ENCODE assay signal across 29 cellular contexts in the genomic region with DNA sequence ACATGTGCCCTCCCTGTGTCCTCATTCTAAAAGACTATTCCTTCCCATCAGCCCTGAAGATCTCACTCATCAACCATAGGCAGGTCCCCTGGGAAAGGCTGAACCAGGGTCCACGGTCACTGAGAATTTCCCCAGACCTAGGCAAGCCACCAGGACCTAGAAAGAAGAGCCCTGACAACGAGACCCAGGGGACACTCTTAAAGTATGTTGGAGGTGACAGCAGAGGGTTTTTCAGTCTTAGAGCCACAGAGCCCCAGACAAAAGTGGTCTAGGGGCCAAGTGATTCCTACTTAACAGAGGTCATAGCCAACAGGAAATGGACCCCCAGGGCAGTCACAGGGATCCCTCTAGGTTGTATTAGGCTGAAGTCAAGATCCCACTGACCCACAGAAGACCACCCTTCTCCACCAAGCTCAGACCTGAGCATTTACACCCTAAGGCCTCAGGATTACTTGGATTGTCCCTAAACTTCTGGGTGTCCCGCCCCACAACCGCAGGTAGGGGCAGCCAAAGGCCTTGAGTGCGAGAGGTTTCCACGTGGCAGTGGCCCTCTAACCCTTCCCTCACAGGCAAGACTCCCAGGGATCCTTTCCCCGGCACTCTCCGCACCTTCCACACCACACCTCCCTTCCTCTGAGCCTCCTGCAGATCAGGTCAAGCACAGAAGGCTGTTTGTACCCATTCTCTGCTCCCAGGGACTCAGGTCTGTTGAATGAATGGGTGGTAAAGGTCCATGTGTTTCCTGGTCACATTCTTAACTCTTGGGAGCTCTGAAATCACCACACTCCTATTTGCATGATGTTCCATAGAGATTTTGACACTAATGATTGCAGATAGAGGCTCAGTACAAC. TPM values are rescaled to one million over a fixed set of nuclear protein-coding genes. Genes with fewer than 3 reads are reported as not detected.
DNase-seq lines count a peak whose midpoint lies in the region; ATAC-seq and TF ChIP-seq lines count a peak whose summit lies in the region.
"Had no signal": no experiment of that assay in that cellular context is flagged by ENCODE, and none has a peak within 500 bp of the region (broad histone marks: within the 10 kb centered on the region; RNA-seq: fewer than 3 reads in every experiment).

No MANE protein-coding gene starts in this region.

- H3K36me3 ChIP-seq in body of pancreas (replicated peaks in 1 of 2; ENCODE audit: insufficient read depth in 1 of 2, low read depth in 2 of 2): no peaks in the 10 kb centered on the region
- no peaks in the 10 kb centered on the region for H3K36me3 ChIP-seq in tibial nerve
- H3K36me3 ChIP-seq: left lung, prostate gland, thoracic aorta had no signal

- no peaks in the 10 kb centered on the region for H3K27me3 ChIP-seq in body of pancreas
- no peaks in the 10 kb centered on the region for H3K27me3 ChIP-seq in tibial nerve
- H3K27me3 ChIP-seq: left lung had no signal

- H3K36me3 Mint-ChIP-seq in activated CD4-positive, alpha-beta T cell treated with anti-CD3 and anti-CD28 coated beads, Interleukin-2, amount 10 ng/mL, durations not matched to agents 24 days and 14 days (ENCODE audit: low read depth): peaks cover 77% of the 10 kb centered on the region
- peaks cover 10% of the 10 kb centered on the region for H3K36me3 Mint-ChIP-seq in IgD-negative memory B cell
- H3K36me3 Mint-ChIP-seq in stimulated activated memory B cell treated with anti-CD40 and anti-IgM and Interleukin-4, amounts not matched to agents 10 μg/mL and 1 μg/mL and 100 μg/mL, for 72 hours: peaks cover 72% of the 10 kb centered on the region
- H3K36me3 Mint-ChIP-seq: activated naive CD4-positive, alpha-beta T cell treated with anti-CD3 and anti-CD28 coated beads, Interleukin-2, amount 10 ng/mL, durations not matched to agents 7 days and 5 days; immature natural killer cell had no signal

- 89 to 99% methylated on average over 8 of the region's 8 CpGs for WGBS in body of pancreas, 2 donors
- 89 to 91% methylated on average over 8 of the region's 8 CpGs for WGBS in tibial nerve, 2 donors

- H3K9me3 Mint-ChIP-seq in activated CD4-positive, alpha-beta T cell treated with anti-CD3 and anti-CD28 coated beads, Interleukin-2, amount 10 ng/mL, durations not matched to agents 24 days and 14 days: peaks cover 7% of the 10 kb centered on the region
- H3K9me3 Mint-ChIP-seq in IgD-negative memory B cell: no peaks in the 10 kb centered on the region
- no peaks in the 10 kb centered on the region for H3K9me3 Mint-ChIP-seq in stimulated activated memory B cell treated with anti-CD40 and anti-IgM and Interleukin-4, amounts not matched to agents 10 μg/mL and 1 μg/mL and 100 μg/mL, for 72 hours
- H3K9me3 Mint-ChIP-seq: activated naive CD4-positive, alpha-beta T cell treated with anti-CD3 and anti-CD28 coated beads, Interleukin-2, amount 10 ng/mL, durations not matched to agents 7 days and 5 days; activated T-cell treated with anti-CD3 and anti-CD28 coated beads, Interleukin-2, amount 50 U/mL, for 4 hours; central memory CD8-positive, alpha-beta T cell; immature natural killer cell; nephron progenitor cell had no signal

- no peak overlapping the region for H3K4me3 Mint-ChIP-seq in activated CD4-positive, alpha-beta T cell treated with anti-CD3 and anti-CD28 coated beads, Interleukin-2, amount 10 ng/mL, durations not matched to agents 24 days and 14 days
- peak overlapping the region; percentile 71 to 98 (median 75) for H3K4me3 Mint-ChIP-seq in IgD-negative memory B cell
- H3K4me3 Mint-ChIP-seq in stimulated activated memory B cell treated with anti-CD40 and anti-IgM and Interleukin-4, amounts not matched to agents 10 μg/mL and 1 μg/mL and 100 μg/mL, for 72 hours: peak overlapping the region; percentile 85
- H3K4me3 Mint-ChIP-seq: activated naive CD4-positive, alpha-beta T cell treated with anti-CD3 and anti-CD28 coated beads, Interleukin-2, amount 10 ng/mL, durations not matched to agents 7 days and 5 days; activated T-cell treated with anti-CD3 and anti-CD28 coated beads, Interleukin-2, amount 50 U/mL, for 4 hours; central memory CD8-positive, alpha-beta T cell; immature natural killer cell; nephron progenitor cell had no signal

- TF ChIP-seq EP300 in tibial nerve (IDR thresholded peaks at IDR 0.05): no peak

- H3K27ac Mint-ChIP-seq in activated CD4-positive, alpha-beta T cell treated with anti-CD3 and anti-CD28 coated beads, Interleukin-2, amount 10 ng/mL, durations not matched to agents 24 days and 14 days: peak overlapping the region; percentile 78
- H3K27ac Mint-ChIP-seq in IgD-negative memory B cell: peak overlapping the region; percentile 76 to 98 (median 97)
- H3K27ac Mint-ChIP-seq in stimulated activated memory B cell treated with anti-CD40 and anti-IgM and Interleukin-4, amounts not matched to agents 10 μg/mL and 1 μg/mL and 100 μg/mL, for 72 hours: no peak overlapping the region
- H3K27ac Mint-ChIP-seq: activated naive CD4-positive, alpha-beta T cell treated with anti-CD3 and anti-CD28 coated beads, Interleukin-2, amount 10 ng/mL, durations not matched to agents 7 days and 5 days; immature natural killer cell had no signal

- TF ChIP-seq POLR2A in body of pancreas (IDR thresholded peaks at IDR 0.05): no peak
- no peak for TF ChIP-seq POLR2A in tibial nerve (IDR thresholded peaks at IDR 0.05)

- ATAC-seq in body of pancreas: no peak
- ATAC-seq in stimulated activated memory B cell treated with anti-CD40 and anti-IgM and Interleukin-4, amounts not matched to agents 10 μg/mL and 1 μg/mL and 100 μg/mL, for 72 hours: peak; percentile 29
- ATAC-seq in left cardiac atrium: no peak
- ATAC-seq: activated T-cell treated with anti-CD3 and anti-CD28 coated beads, Interleukin-2, amount 50 U/mL, for 4 hours; HCT116 had no signal

- DNase-seq in activated CD4-positive, alpha-beta T cell treated with anti-CD3 and anti-CD28 coated beads, Interleukin-2, amount 10 ng/mL, durations not matched to agents 24 days and 14 days: no peak
- DNase-seq in activated CD4-positive, alpha-beta T cell treated with anti-CD3 and anti-CD28 coated beads, Interleukin-2, amount 50 U/mL, for 48 hours: no peak
- DNase-seq in body of pancreas (no peak), tibial nerve (ENCODE audit: low spot score in 2 of 2) (no peak), left cardiac atrium (no peak), ecto neural progenitor cell (ENCODE audit: low spot score) (no peak)
- DNase-seq: 8988T; activated CD4-positive, alpha-beta T cell treated with anti-CD3 and anti-CD28 coated beads for 1 hour; activated CD8-positive, alpha-beta memory T cell treated with anti-CD3 and anti-CD28 coated beads for 24 hours; activated naive CD4-positive, alpha-beta T cell treated with anti-CD3 and anti-CD28 coated beads, Interleukin-2, amount 10 ng/mL, durations not matched to agents 7 days and 5 days; activated T-cell treated with anti-CD3 and anti-CD28 coated beads, Interleukin-2, amount 50 U/mL, for 4 hours; AML-193; anterior cingulate cortex; COR-L47; immature natural killer cell; left lung; NCI-H1436 treated with DMSO at 0.1 percent for 48 hours; NCI-H526 treated with DMSO at 0.1 percent for 48 hours; nephron progenitor cell; SHP77 had no signal

- H3K4me3 ChIP-seq in body of pancreas (no peak overlapping the region), tibial nerve (no peak overlapping the region)
- H3K4me3 ChIP-seq: left lung, prostate gland, thoracic aorta had no signal

- H3K4me1 Mint-ChIP-seq in activated CD4-positive, alpha-beta T cell treated with anti-CD3 and anti-CD28 coated beads, Interleukin-2, amount 10 ng/mL, durations not matched to agents 24 days and 14 days: peaks cover 40% of the 10 kb centered on the region
- peaks cover 72 to 97% (median 86%) of the 10 kb centered on the region in 3 donors for H3K4me1 Mint-ChIP-seq in IgD-negative memory B cell
- H3K4me1 Mint-ChIP-seq in stimulated activated memory B cell treated with anti-CD40 and anti-IgM and Interleukin-4, amounts not matched to agents 10 μg/mL and 1 μg/mL and 100 μg/mL, for 72 hours: peaks cover 100% of the 10 kb centered on the region
- H3K4me1 Mint-ChIP-seq: central memory CD8-positive, alpha-beta T cell; immature natural killer cell had no signal

- H3K27ac ChIP-seq in body of pancreas (peak overlapping the region; percentile 45 to 71 (median 59)), tibial nerve (no peak overlapping the region)
- H3K27ac ChIP-seq: left lung, prostate gland, thoracic aorta had no signal

- intact Hi-C loops in activated CD4-positive, alpha-beta T cell treated with anti-CD3 and anti-CD28 coated beads, Interleukin-2, amount 10 ng/mL, durations not matched to agents 24 days and 14 days (cut with micrococcal nuclease): no loop called here
- intact Hi-C loops in body of pancreas (cut with DNase I) (no loop called here), left cardiac atrium (cut with DNase I) (no loop called here)

- TF ChIP-seq CTCF in body of pancreas (IDR thresholded peaks at IDR 0.05) (no peak), tibial nerve (IDR thresholded peaks at IDR 0.05) (no peak)

- H3K4me1 ChIP-seq in body of pancreas (peaks cover 84% of the 10 kb centered on the region), tibial nerve (no peaks in the 10 kb centered on the region)
- H3K4me1 ChIP-seq: left lung, prostate gland had no signal

- H3K9me3 ChIP-seq in body of pancreas (no peaks in the 10 kb centered on the region), tibial nerve (no peaks in the 10 kb centered on the region)
- H3K9me3 ChIP-seq: left lung, prostate gland, thoracic aorta had no signal

- no peaks in the 10 kb centered on the region for H3K27me3 Mint-ChIP-seq in activated CD4-positive, alpha-beta T cell treated with anti-CD3 and anti-CD28 coated beads, Interleukin-2, amount 10 ng/mL, durations not matched to agents 24 days and 14 days
- H3K27me3 Mint-ChIP-seq in IgD-negative memory B cell: no peaks in the 10 kb centered on the region
- no peaks in the 10 kb centered on the region for H3K27me3 Mint-ChIP-seq in stimulated activated memory B cell treated with anti-CD40 and anti-IgM and Interleukin-4, amounts not matched to agents 10 μg/mL and 1 μg/mL and 100 μg/mL, for 72 hours
- H3K27me3 Mint-ChIP-seq: activated naive CD4-positive, alpha-beta T cell treated with anti-CD3 and anti-CD28 coated beads, Interleukin-2, amount 10 ng/mL, durations not matched to agents 7 days and 5 days had no signal

RNA-seq across cellular contexts. Expression of a gene that starts 12.3 kb away (rescaled TPM):
- total RNA-seq in activated CD4-positive, alpha-beta T cell treated with anti-CD3 and anti-CD28 coated beads, Interleukin-2, amount 10 ng/mL, durations not matched to agents 24 days and 14 days: 65.6 and 68.9 TPM in 2 replicates
- polyA plus RNA-seq in IgD-negative memory B cell: 194 TPM
- total RNA-seq in body of pancreas (1 to 10 TPM in 1 of 2 donors, not detected in 1; 8.9 TPM), tibial nerve (under 1 TPM in 1 of 4 donors, not detected in 3; 0.87 TPM), left cardiac atrium (under 1 TPM; 0.10 to 0.21 TPM)
- total RNA-seq: Daoy, dermis microvascular lymphatic vessel endothelial cell, endothelial cell of umbilical vein, thoracic aorta had no signal
- polyA plus RNA-seq: endothelial cell of umbilical vein had no signal

Comparison
In these comparisons a context has a peak if more than half of its experiments do, and no peak if none do; other contexts are left out.
1. H3K27ac ChIP-seq: peak in body of pancreas (4 of 4); none in tibial nerve (0 of 4).